Comparison of ENCODE assay signal across 21 cellular contexts in the genomic region with DNA sequence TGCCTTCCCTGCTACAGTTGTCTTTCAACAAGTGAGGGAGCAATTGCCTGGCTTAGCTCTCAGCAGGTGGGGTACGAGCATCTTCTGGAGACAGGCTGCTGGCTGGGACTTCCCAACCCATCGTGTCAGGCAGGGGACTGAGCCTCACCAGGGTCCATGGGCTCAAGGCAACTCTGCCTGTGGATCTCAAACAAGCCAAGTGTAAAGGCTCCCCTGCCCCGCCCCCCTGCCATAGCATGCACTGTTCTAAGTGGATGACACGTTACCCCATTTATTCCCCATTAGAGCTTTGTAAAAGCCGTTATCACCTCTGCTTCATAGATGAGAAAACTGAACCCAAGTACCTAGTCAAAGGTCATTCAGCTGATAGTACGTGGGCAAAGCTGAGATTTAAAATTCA.
"Had no signal": no experiment of that assay in that cellular context is flagged by ENCODE, and none has a peak within 500 bp of the region (broad histone marks: within the 10 kb centered on the region; RNA-seq: fewer than 3 reads in every experiment).

No MANE protein-coding gene starts in this region.

- DNase-seq: activated CD4-positive, alpha-beta T cell treated with anti-CD3 and anti-CD28 coated beads for 4 hours; activated CD8-positive, alpha-beta memory T cell treated with anti-CD3 and anti-CD28 coated beads, Interleukin-2, amount 50 U/mL, for 4 hours; activated CD8-positive, alpha-beta T cell treated with anti-CD3 and anti-CD28 coated beads for 36 hours; activated gamma-delta T cell treated with Interleukin-2 at 50 U/mL for 16 hours; activated naive CD4-positive, alpha-beta T cell treated with anti-CD3 and anti-CD28 coated beads, Interleukin-2, amount 10 ng/mL, durations not matched to agents 7 days and 5 days; activated naive CD8-positive, alpha-beta T cell treated with anti-CD3 and anti-CD28 coated beads for 36 hours; activated T-cell treated with anti-CD3 and anti-CD28 coated beads, Interleukin-2, amount 50 U/mL, for 72 hours; central memory CD4-positive, alpha-beta T cell; KG1; MG63; NCI-H1436; NCI-H1694 treated with DMSO at 0.1 percent for 48 hours; NCI-H2029 treated with DMSO at 0.1 percent for 48 hours; NCI-H510A treated with DMSO at 0.1 percent for 48 hours; Peyer's patch; Right ventricle myocardium superior; SJCRH30; T-helper 1 cell had no signal

- H3K4me3 ChIP-seq: breast epithelium, MG63, Peyer's patch, SJCRH30 had no signal

- ATAC-seq: activated CD8-positive, alpha-beta T cell treated with anti-CD3 and anti-CD28 coated beads for 36 hours; activated T-cell treated with anti-CD3 and anti-CD28 coated beads, Interleukin-2, amount 50 U/mL, for 72 hours had no signal

- H3K36me3 ChIP-seq: breast epithelium, MG63, Peyer's patch, SJCRH30 had no signal

- H3K27ac ChIP-seq: breast epithelium, Peyer's patch, RWPE1, SJCRH30, VCaP had no signal

- H3K27me3 ChIP-seq: MG63, Peyer's patch, SJCRH30 had no signal
